24 cellular contexts compared by ENCODE assay signal in genomic region chr5:80276186-80276585, GRCh38. TPM values are rescaled to one million over a fixed set of nuclear protein-coding genes. Genes with fewer than 3 reads are reported as not detected.
"Had no signal": no experiment of that assay in that cellular context is flagged by ENCODE, and none has a peak within 500 bp of the region (broad histone marks: within the 10 kb centered on the region; RNA-seq: fewer than 3 reads in every experiment).

No MANE protein-coding gene starts in this region.

- H3K4me1 ChIP-seq: SJSA1 had no signal

- ATAC-seq: activated naive CD8-positive, alpha-beta T cell treated with anti-CD3 and anti-CD28 coated beads, Interleukin-2, amount 50 U/mL, for 24 hours; PC-3 had no signal

- H3K9me3 ChIP-seq: SJSA1 had no signal

- H3K27ac ChIP-seq: SJSA1 had no signal

- H3K27me3 ChIP-seq: SJSA1 had no signal

- H3K4me3 ChIP-seq: K562, SJSA1 had no signal

- DNase-seq: activated CD4-positive, alpha-beta memory T cell treated with anti-CD3 and anti-CD28 coated beads for 36 hours; activated CD4-positive, alpha-beta T cell treated with anti-CD3 and anti-CD28 coated beads, Interleukin-2, amount 10 ng/mL, durations not matched to agents 24 days and 14 days; activated CD4-positive, CD25-positive, alpha-beta regulatory T cell treated with anti-CD3 and anti-CD28 coated beads, Interleukin-2, amount 50 U/mL, for 72 hours; activated CD8-positive, alpha-beta memory T cell treated with anti-CD3 and anti-CD28 coated beads for 24 hours; activated gamma-delta T cell treated with Interleukin-2 at 50 U/mL for 16 hours; activated naive CD4-positive, alpha-beta T cell treated with anti-CD3 and anti-CD28 coated beads, Interleukin-2, amount 50 U/mL, for 16 hours; activated naive CD8-positive, alpha-beta T cell treated with anti-CD3 and anti-CD28 coated beads, Interleukin-2, amount 50 U/mL, for 24 hours; activated T-cell treated with anti-CD3 and anti-CD28 coated beads, Interleukin-2, amount 50 U/mL, for 48 hours; amniotic stem cell; Karpas-422; MM.1S; NCI-H1105 treated with DMSO at 0.1 percent for 48 hours; NCI-H1436 treated with DMSO at 0.1 percent for 48 hours; NCI-H187; NCI-H2081; NCI-H446; NCI-H524; PC-3; SHP77 had no signal

- H3K36me3 ChIP-seq: SJSA1 had no signal

RNA-seq across cellular contexts. Expression of gene SPZ1, which starts 43.6 kb away (rescaled TPM):
- total RNA-seq: activated CD4-positive, alpha-beta memory T cell treated with anti-CD3 and anti-CD28 coated beads for 36 hours; activated CD4-positive, alpha-beta T cell treated with anti-CD3 and anti-CD28 coated beads, Interleukin-2, amount 10 ng/mL, durations not matched to agents 24 days and 14 days; activated T-helper 2 cell treated with anti-CD3 and anti-CD28 coated beads, Interferon-gamma antibody, Interleukin-2, Interleukin-4, amounts not matched to agents 10 μg/mL and 5 μg/mL and 100 μg/mL, durations not matched to agents 14 hours and 24 hours and 36 hours; astrocyte; K562; PC-3; SJSA1; WTC11 had no signal
